In the genomic region with DNA sequence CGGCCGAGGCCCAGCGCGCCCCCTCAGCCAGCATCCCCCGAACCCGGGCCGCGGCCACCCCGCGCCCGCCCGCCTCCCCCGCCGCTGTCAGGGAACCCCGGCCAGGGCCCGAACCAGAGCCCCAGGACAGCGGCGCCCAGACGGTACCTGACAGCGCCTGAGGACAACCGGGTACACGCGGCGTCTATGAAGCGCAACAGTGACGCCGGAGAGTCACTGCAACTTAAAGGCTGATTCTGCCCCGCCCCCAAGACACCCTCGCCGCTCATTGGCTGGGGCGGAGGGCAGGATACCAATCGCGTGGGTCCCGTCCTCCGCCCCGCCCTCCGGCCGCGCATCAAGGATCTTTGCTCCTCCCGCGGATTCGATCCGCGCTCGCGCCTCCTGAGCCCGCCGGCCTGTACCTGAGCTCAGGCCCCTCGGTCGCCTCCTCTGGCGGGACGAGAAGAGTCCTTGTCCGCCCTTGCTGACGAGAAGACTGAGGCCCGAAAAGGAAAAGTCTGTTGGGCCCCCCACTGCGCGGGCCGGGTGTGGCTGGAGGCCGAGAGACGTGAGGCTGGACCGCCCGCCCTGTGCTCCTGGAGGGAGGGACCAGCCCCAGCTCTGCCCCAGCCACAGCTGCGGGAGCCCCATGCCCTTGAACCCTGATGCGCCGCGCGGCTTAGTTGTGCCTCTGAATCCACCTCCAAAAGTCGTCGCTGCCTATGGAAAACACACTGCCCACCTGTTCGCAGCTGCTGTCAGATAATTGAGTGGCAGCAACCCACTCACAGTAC, we compare ENCODE assay signal across 8 cellular contexts. TPM values are rescaled to one million over a fixed set of nuclear protein-coding genes. Genes with fewer than 3 reads are reported as not detected.
DNase-seq lines count a peak whose midpoint lies in the region; ATAC-seq and TF ChIP-seq lines count a peak whose summit lies in the region.

A gene (minus strand): TSS at position 198 of the 776 bp plus-strand sequence. CDS start 6,752 bp downstream, outside the sequence.

- H3K4me3 Mint-ChIP-seq in CD8-positive, alpha-beta T cell, result peak within 1 kb of the TSS; percentile 85

- H3K9me3 Mint-ChIP-seq in CD8-positive, alpha-beta T cell, result no peaks in the 10 kb centered on the region

- H3K27me3 Mint-ChIP-seq in CD8-positive, alpha-beta T cell (ENCODE audit: low read depth), result peaks cover 7% of the 10 kb centered on the region

- H3K4me1 Mint-ChIP-seq in CD8-positive, alpha-beta T cell (ENCODE audit: low read depth), result peaks cover 25% of the 10 kb centered on the region

- peak within 1 kb of the TSS; percentile 68 for H3K4me3 ChIP-seq in CD8-positive, alpha-beta T cell (ENCODE audit: low read depth, low read length)
- peak within 1 kb of the TSS; percentile 90 for H3K4me3 ChIP-seq in lower lobe of right lung

- no peak for TF ChIP-seq CTCF in CD8-positive, alpha-beta T cell (IDR thresholded peaks at IDR 0.05)
- no peak for TF ChIP-seq CTCF in lower lobe of right lung (IDR thresholded peaks at IDR 0.05)

- H3K27ac Mint-ChIP-seq in CD8-positive, alpha-beta T cell, result peak within 1 kb of the TSS; percentile 83

- DNase-seq in CD8-positive, alpha-beta T cell, result peak; percentile 93 to 97 (median 96)
- DNase-seq in HS-27A (ENCODE audit: low read depth) (peak; percentile 73), NOMO-1 (lab: John Stamatoyannopoulos, UW; ENCODE audit: unreplicated experiment in 2 of 2) (peak; percentile 94 to 96), lower lobe of right lung (peak; percentile 98)
- DNase-seq in activated CD8-positive, alpha-beta memory T cell treated with anti-CD3 and anti-CD28 coated beads for 24 hours, result peak; percentile 97
- peak; percentile 96 for DNase-seq in effector CD4-positive, alpha-beta T cell
- peak; percentile 83 to 92 (median 88) for DNase-seq in stimulated activated CD4-positive, alpha-beta T cell treated with anti-CD3 and anti-CD28 coated beads, TNF-alpha, amount 100 ng/mL, for 1 hour (ENCODE audit: low read depth in 3 of 3, low spot score in 1 of 3)

- H3K36me3 ChIP-seq in CD8-positive, alpha-beta T cell (ENCODE audit: insufficient read depth, low read length), result no peaks in the 10 kb centered on the region
- H3K36me3 ChIP-seq in lower lobe of right lung, result no peaks in the 10 kb centered on the region

- POLR2A ChIA-PET in CD8-positive, alpha-beta T cell (lab: Charles Lee), result interaction anchor here (0.7 to 1.1 kb wide), 3 partner anchors 10 to 440 kb away, joined by 3 to 7 read pairs (median 3); a partner anchor contains a TSS

- peak; percentile 98 for ATAC-seq in CD8-positive, alpha-beta T cell
- ATAC-seq in GM19467 (IDR thresholded peaks at IDR 0.05; ENCODE audit: unreplicated experiment), result peak; percentile 94
- peak; percentile 98 for ATAC-seq in lower lobe of right lung

- H3K36me3 Mint-ChIP-seq in CD8-positive, alpha-beta T cell, result peaks cover 2% of the 10 kb centered on the region

- peaks cover 14% of the 10 kb centered on the region for H3K4me1 ChIP-seq in CD8-positive, alpha-beta T cell (ENCODE audit: insufficient read depth, low read length)
- peaks cover 43% of the 10 kb centered on the region for H3K4me1 ChIP-seq in lower lobe of right lung

- intact Hi-C loops in CD8-positive, alpha-beta T cell (cut with DNase I, micrococcal nuclease), result loop anchor here (1.0 to 10.0 kb wide), 13 partner anchors 30 to 1414 kb away; a partner anchor contains a TSS
- intact Hi-C loops in lower lobe of right lung (cut with DNase I), result no loop called here

- no peaks in the 10 kb centered on the region for H3K9me3 ChIP-seq in CD8-positive, alpha-beta T cell (ENCODE audit: low read length)
- H3K9me3 ChIP-seq in lower lobe of right lung, result no peaks in the 10 kb centered on the region

- peak within 1 kb of the TSS; percentile 70 for H3K27ac ChIP-seq in CD8-positive, alpha-beta T cell (ENCODE audit: low read depth, low read length)
- peak within 1 kb of the TSS; percentile 92 for H3K27ac ChIP-seq in lower lobe of right lung

- CTCF ChIA-PET in CD8-positive, alpha-beta T cell (lab: Charles Lee), result interaction anchor here (1.0 kb wide), 1 partner anchor 15 kb away, joined by 3 read pairs; no protein-coding TSS in a partner anchor

- H3K27me3 ChIP-seq in CD8-positive, alpha-beta T cell (ENCODE audit: insufficient read depth, low read length), result no peaks in the 10 kb centered on the region
- peaks cover 4% of the 10 kb centered on the region for H3K27me3 ChIP-seq in lower lobe of right lung (ENCODE audit: low read depth)

RNA-seq across cellular contexts. Expression of the gene that starts here (rescaled TPM):
- 10 to 100 TPM; 49.8 to 56.1 TPM for total RNA-seq in CD8-positive, alpha-beta T cell
- 54.2 TPM for total RNA-seq in lower lobe of right lung

Comparison
In these comparisons a context has a peak if more than half of its experiments do, and no peak if none do; other contexts are left out.
1. Peak in every context shown above with its lines: DNase-seq, ATAC-seq, H3K4me3 ChIP-seq and H3K27ac ChIP-seq.